In genomic region chr3:55434789-55435188, GRCh38 we compare ENCODE assay signal across 8 cellular contexts. TPM values are rescaled to one million over a fixed set of nuclear protein-coding genes. Genes with fewer than 3 reads are reported as not detected.
A peak's percentile ranks its signal among the peaks of the same experiment; 100 is the strongest.
DNase-seq lines count a peak whose midpoint lies in the region; ATAC-seq lines count a peak whose summit lies in the region.

No MANE protein-coding gene starts in this region.

- DNase-seq in ELF-1 (ENCODE audit: low read depth, low spot score) (peak; percentile 44), left colon (peak in 1 of 2 donors; percentile 61)
- DNase-seq in activated CD4-positive, alpha-beta T cell treated with anti-CD3 and anti-CD28 coated beads, Interleukin-2, amount 50 U/mL, for 48 hours, result peak; percentile 2 to 13
- DNase-seq in effector CD8-positive, alpha-beta T cell (lab: John Stamatoyannopoulos, UW), result no peak
- DNase-seq in activated naive CD4-positive, alpha-beta T cell treated with Interleukin-2 at 50 U/mL for 16 hours, result no peak

- H3K4me1 Mint-ChIP-seq in stimulated activated memory B cell treated with anti-CD40 and anti-IgM and Interleukin-4, amounts not matched to agents 10 μg/mL and 1 μg/mL and 100 μg/mL, for 72 hours, result no peaks in the 10 kb centered on the region

- H3K9me3 Mint-ChIP-seq in stimulated activated memory B cell treated with anti-CD40 and anti-IgM and Interleukin-4, amounts not matched to agents 10 μg/mL and 1 μg/mL and 100 μg/mL, for 72 hours, result peaks cover 6% of the 10 kb centered on the region

- intact Hi-C loops in left colon (cut with DNase I, micrococcal nuclease), result no loop called here

- H3K27ac Mint-ChIP-seq in stimulated activated memory B cell treated with anti-CD40 and anti-IgM and Interleukin-4, amounts not matched to agents 10 μg/mL and 1 μg/mL and 100 μg/mL, for 72 hours, result no peak overlapping the region

- H3K4me3 Mint-ChIP-seq in stimulated activated memory B cell treated with anti-CD40 and anti-IgM and Interleukin-4, amounts not matched to agents 10 μg/mL and 1 μg/mL and 100 μg/mL, for 72 hours, result no peak overlapping the region

- H3K36me3 Mint-ChIP-seq in stimulated activated memory B cell treated with anti-CD40 and anti-IgM and Interleukin-4, amounts not matched to agents 10 μg/mL and 1 μg/mL and 100 μg/mL, for 72 hours, result no peaks in the 10 kb centered on the region

- peaks cover 6% of the 10 kb centered on the region for H3K27me3 Mint-ChIP-seq in stimulated activated memory B cell treated with anti-CD40 and anti-IgM and Interleukin-4, amounts not matched to agents 10 μg/mL and 1 μg/mL and 100 μg/mL, for 72 hours

- ATAC-seq in HG02852 (IDR thresholded peaks at IDR 0.05; ENCODE audit: unreplicated experiment) (peak; percentile 62), left colon (peak; percentile 66), GM19023 (IDR thresholded peaks at IDR 0.05; ENCODE audit: unreplicated experiment) (no peak)
- ATAC-seq in stimulated activated memory B cell treated with anti-CD40 and anti-IgM and Interleukin-4, amounts not matched to agents 10 μg/mL and 1 μg/mL and 100 μg/mL, for 72 hours, result no peak

RNA-seq across cellular contexts. Expression of gene WNT5A, which starts 52.3 kb away (rescaled TPM):
- 1 to 10 TPM; 3.2 to 4.0 TPM for total RNA-seq in left colon

Comparison
In these comparisons a context has a peak if more than half of its experiments do, and no peak if none do; other contexts are left out.
1. DNase-seq: peak in ELF-1 (single experiment) and activated CD4-positive, alpha-beta T cell treated with anti-CD3 and anti-CD28 coated beads, Interleukin-2, amount 50 U/mL, for 48 hours (2 of 2); none in effector CD8-positive, alpha-beta T cell (single experiment) and activated naive CD4-positive, alpha-beta T cell treated with Interleukin-2 at 50 U/mL for 16 hours (single experiment).
2. ATAC-seq: peak in HG02852 (single experiment) and left colon (single experiment); none in GM19023 (single experiment) and stimulated activated memory B cell treated with anti-CD40 and anti-IgM and Interleukin-4, amounts not matched to agents 10 μg/mL and 1 μg/mL and 100 μg/mL, for 72 hours (single experiment).